ENCODE assay signal across 28 cellular contexts in the genomic region with DNA sequence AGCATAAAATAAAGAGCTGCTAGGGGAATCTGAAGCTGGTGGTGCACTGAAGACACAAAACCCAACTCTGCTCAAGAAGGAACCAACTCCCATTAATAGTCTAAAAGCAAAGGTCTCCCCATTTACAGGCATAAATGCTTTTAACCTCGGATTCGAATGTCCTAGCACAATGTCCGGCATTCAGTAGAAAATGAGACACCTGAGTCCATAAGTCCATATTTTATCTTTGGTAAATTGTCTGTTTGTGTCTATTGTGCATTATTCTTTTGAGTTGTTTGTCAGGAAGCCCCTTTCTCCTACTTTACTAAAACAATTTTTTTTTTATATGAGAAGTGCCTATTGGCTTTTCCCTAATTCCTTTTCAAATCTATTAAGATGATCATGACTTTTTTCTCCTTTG.
"Had no signal": no experiment of that assay in that cellular context is flagged by ENCODE, and none has a peak within 500 bp of the region (broad histone marks: within the 10 kb centered on the region; RNA-seq: fewer than 3 reads in every experiment).

No MANE protein-coding gene starts in this region.

- ATAC-seq: naive thymus-derived CD4-positive, alpha-beta T cell; natural killer cell; psoas muscle; right cardiac atrium; sciatic nerve; stimulated activated naive B cell treated with anti-CD40 and anti-IgM and Interleukin-4, amounts not matched to agents 10 μg/mL and 1 μg/mL and 100 μg/mL, for 72 hours had no signal

- H3K27me3 ChIP-seq: neural progenitor cell, ovary, spleen, stomach, thyroid gland, tibial nerve, upper lobe of left lung, vagina had no signal

- H3K9ac ChIP-seq: neural progenitor cell, parathyroid adenoma had no signal

- H3K27ac ChIP-seq: neural progenitor cell, ovary, parathyroid adenoma, psoas muscle, skin epidermis, spleen, stomach, thoracic aorta, tibial nerve, upper lobe of left lung, vagina had no signal

- H2AFZ ChIP-seq: neural progenitor cell, parathyroid adenoma had no signal

- H3K4me3 ChIP-seq: neural progenitor cell, ovary, psoas muscle, skin epidermis, smooth muscle cell, spleen, stomach, thoracic aorta, thyroid gland, tibial nerve, upper lobe of left lung, vagina had no signal

- H3K4me1 ChIP-seq: psoas muscle, stomach, tibial nerve, upper lobe of left lung had no signal

- H3K36me3 ChIP-seq: neural progenitor cell, ovary, thoracic aorta, thyroid gland, upper lobe of left lung, vagina had no signal

- DNase-seq: naive thymus-derived CD4-positive, alpha-beta T cell; natural killer cell; occipital lobe; ovary; posterior cingulate gyrus; psoas muscle; right cardiac atrium; spleen; stimulated activated CD4-positive, alpha-beta T cell treated with anti-CD3 and anti-CD28 coated beads, Interleukin-12 subunit alpha, Interleukin-12 subunit beta, amount 100 ng/mL, for 4 hours; stimulated activated CD4-positive, alpha-beta T cell treated with anti-CD3 and anti-CD28 coated beads, Interleukin-1b, Interleukin-23, amount 100 ng/mL, for 48 hours; stimulated activated CD4-positive, alpha-beta T cell treated with anti-CD3 and anti-CD28 coated beads, Interleukin-4, amount 100 ng/mL, for 1 hour; stimulated activated CD4-positive, alpha-beta T cell treated with anti-CD3 and anti-CD28 coated beads, Interleukin-4, amount 100 ng/mL, for 4 hours; stimulated activated CD8-positive, alpha-beta memory T cell treated with anti-CD3 and anti-CD28 coated beads, Interleukin-4, amount 100 ng/mL, for 48 hours; stimulated activated naive B cell treated with anti-CD40 and anti-IgM and Interleukin-4, amounts not matched to agents 10 μg/mL and 1 μg/mL and 100 μg/mL, for 72 hours; stimulated activated naive CD4-positive, alpha-beta T cell treated with Interleukin-2 at 50 U/mL for 16 hours; stomach; thyroid gland; trophoblast cell; upper lobe of left lung had no signal

- H3K79me2 ChIP-seq: parathyroid adenoma had no signal

- FAIRE-seq: urothelium cell line had no signal

- H3K9me3 ChIP-seq: ovary, psoas muscle, spleen, stomach, thoracic aorta, thyroid gland, tibial nerve, upper lobe of left lung, vagina had no signal

- H3K4me2 ChIP-seq: neural progenitor cell, smooth muscle cell had no signal
